In genomic region chr4:105666693-105667092, GRCh38 we compare ENCODE assay signal across 8 cellular contexts. TPM values are rescaled to one million over a fixed set of nuclear protein-coding genes. Genes with fewer than 3 reads are reported as not detected.
A peak's percentile ranks its signal among the peaks of the same experiment; 100 is the strongest.
DNase-seq lines count a peak whose midpoint lies in the region; ATAC-seq, FAIRE-seq and TF ChIP-seq lines count a peak whose summit lies in the region.

No MANE protein-coding gene starts in this region.

- TF ChIP-seq CTCF in 22Rv1 (IDR thresholded peaks at IDR 0.05), result peak; percentile 38
- TF ChIP-seq CTCF in GM20000 (IDR thresholded peaks at IDR 0.05; ENCODE audit: extremely low read depth, missing control alignments), result peak; percentile 22

- peak; percentile 29 for DNase-seq in GM20000 (ENCODE audit: low spot score)
- DNase-seq in NCI-H82 (lab: John Stamatoyannopoulos, UW), result peak; percentile 49
- DNase-seq in fibroblast of the conjunctiva (ENCODE audit: low read depth), result peak; percentile 14
- DNase-seq in GM12891 (ENCODE audit: insufficient read length, low spot score), result no peak
- DNase-seq in central memory CD4-positive, alpha-beta T cell, result no peak

- no peak for ATAC-seq in GM21360 (IDR thresholded peaks at IDR 0.05; ENCODE audit: unreplicated experiment)
- no peak for ATAC-seq in GM21515 (IDR thresholded peaks at IDR 0.05; ENCODE audit: unreplicated experiment)

- no peak for TF ChIP-seq POLR2A in GM12891 (IDR thresholded peaks at IDR 0.05; ENCODE audit: low read depth, low read length)

- H3K27ac ChIP-seq in 22Rv1, result no peak overlapping the region

- FAIRE-seq in GM12891 (lab: Jason Lieb, UNC), result no peak

TF ChIP-seq in GM12891, 5 proteins besides CTCF, POLR2A, EP300 and RAD21:
- no peak for TF ChIP-seq PAX5 (IDR thresholded peaks at IDR 0.05; ENCODE audit: insufficient read depth, low read length, severe bottlenecking)
- no peak for TF ChIP-seq TAF1 (IDR thresholded peaks at IDR 0.05; ENCODE audit: low read depth, low read length)
- TF ChIP-seq POU2F2 (IDR thresholded peaks at IDR 0.05; ENCODE audit: low read depth, low read length), result no peak
- TF ChIP-seq SPI1 (IDR thresholded peaks at IDR 0.05; ENCODE audit: low read depth, low read length), result no peak

RNA-seq across cellular contexts. Expression of gene INTS12, which starts 41.8 kb away (rescaled TPM):
- polyA plus RNA-seq in GM12891 (2012; ENCODE audit: low read depth, missing spikeins), result 26.7 TPM

RNA-seq across cellular contexts. Expression of gene GSTCD, which starts 41.9 kb away (rescaled TPM):
- 4.2 TPM for polyA plus RNA-seq in GM12891 (2012; ENCODE audit: low read depth, missing spikeins)

Comparison
In these comparisons a context has a peak if more than half of its experiments do, and no peak if none do; other contexts are left out.
1. DNase-seq: peak in GM20000 (single experiment), NCI-H82 (single experiment) and fibroblast of the conjunctiva (single experiment); none in GM12891 (single experiment) and central memory CD4-positive, alpha-beta T cell (single experiment).